ENCODE assay signal across 11 cellular contexts in the genomic region with DNA sequence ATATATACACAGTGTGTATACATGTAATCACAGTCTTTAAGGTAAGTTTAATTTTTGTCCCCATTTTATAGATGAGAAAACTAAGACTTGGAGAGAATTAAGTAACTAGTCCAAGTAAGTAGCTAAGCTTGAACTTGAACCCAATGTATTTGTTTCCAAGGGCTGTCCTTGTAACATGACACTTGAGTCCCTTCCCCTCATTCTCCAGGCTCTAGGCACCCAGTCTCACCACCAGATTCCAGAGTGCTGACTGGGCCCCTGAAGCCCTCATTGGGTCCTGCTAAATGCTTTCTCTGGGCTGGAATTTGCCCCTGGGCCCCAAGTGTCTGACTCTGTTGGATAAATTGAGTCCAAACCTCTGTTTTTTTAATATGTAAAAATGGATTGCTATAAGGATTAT. TPM values are rescaled to one million over a fixed set of nuclear protein-coding genes. Genes with fewer than 3 reads are reported as not detected.
DNase-seq lines count a peak whose midpoint lies in the region; ATAC-seq, FAIRE-seq and TF ChIP-seq lines count a peak whose summit lies in the region.
"Had no signal": no experiment of that assay in that cellular context is flagged by ENCODE, and none has a peak within 500 bp of the region (broad histone marks: within the 10 kb centered on the region; RNA-seq: fewer than 3 reads in every experiment).

No MANE protein-coding gene starts in this region.

- peak overlapping the region; percentile 18 for H3K4ac ChIP-seq in H1 (replicated peaks; ENCODE audit: insufficient read length, low read depth, low read length)

- DNase-seq in DMS53 treated with DMSO at 0.1 percent for 48 hours (lab: John Stamatoyannopoulos, UW; ENCODE audit: unreplicated experiment) (peak; percentile 9), NCI-H226 (peak; percentile 87), H1 (ENCODE audit: low read depth in 1 of 2, low spot score in 2 of 2) (peak in 1 of 2 experiments; percentile 73), T-helper 9 cell (no peak)
- DNase-seq in naive thymus-derived CD8-positive, alpha-beta T cell: no peak
- DNase-seq: activated naive CD4-positive, alpha-beta T cell treated with anti-CD3 and anti-CD28 coated beads, Interleukin-2, amount 10 ng/mL, durations not matched to agents 7 days and 5 days; OCI-M1 had no signal

- H3K9ac ChIP-seq in H1 (replicated peaks in 1 of 4; ENCODE audit: extremely low read depth in 1 of 4, low read depth in 3 of 4, low read length in 3 of 4): no peak overlapping the region; a peak in 1 of 7 replicates

- H3K27ac Mint-ChIP-seq in naive thymus-derived CD8-positive, alpha-beta T cell: no peak overlapping the region
- H3K27ac Mint-ChIP-seq: activated naive CD4-positive, alpha-beta T cell treated with anti-CD3 and anti-CD28 coated beads, Interleukin-2, amount 10 ng/mL, durations not matched to agents 7 days and 5 days had no signal

- TF ChIP-seq CTCF in H1 (IDR thresholded peaks at IDR 0.05; ENCODE audit: control extremely low read depth in 1 of 3, insufficient read depth in 1 of 3, low read depth in 1 of 3, low read length in 3 of 3): no peak

- no peak overlapping the region for H4K5ac ChIP-seq in H1 (ENCODE audit: insufficient read length, low read depth, low read length)

- H2AFZ ChIP-seq in H1 (ENCODE audit: low read length): no peak overlapping the region

- POLR2A ChIA-PET in H1 (lab: Charles Lee; ENCODE audit: partially characterized antibody): interaction anchor here (2.5 to 5.5 kb wide), 5 partner anchors 11 to 45 kb away, joined by 9 to 129 read pairs (median 10); partner anchors contain the start of gene ADM
- POLR2A ChIA-PET in naive thymus-derived CD8-positive, alpha-beta T cell (lab: Charles Lee): no interaction called here

- no peaks in the 10 kb centered on the region for H3K36me3 Mint-ChIP-seq in naive thymus-derived CD8-positive, alpha-beta T cell
- H3K36me3 Mint-ChIP-seq: activated naive CD4-positive, alpha-beta T cell treated with anti-CD3 and anti-CD28 coated beads, Interleukin-2, amount 10 ng/mL, durations not matched to agents 7 days and 5 days had no signal

- no peaks in the 10 kb centered on the region for H4K20me1 ChIP-seq in H1 (replicated peaks in 1 of 2; ENCODE audit: control insufficient read depth in 1 of 2, insufficient read depth in 2 of 2, low read length in 2 of 2)

- ATAC-seq in HG02678 (IDR thresholded peaks at IDR 0.05; ENCODE audit: unreplicated experiment) (no peak), GM18868 (IDR thresholded peaks at IDR 0.05; ENCODE audit: unreplicated experiment) (no peak)
- ATAC-seq in naive thymus-derived CD8-positive, alpha-beta T cell: no peak

- peak overlapping the region; percentile 89 for H2BK5ac ChIP-seq in H1 (ENCODE audit: low read depth, low read length)

- no peaks in the 10 kb centered on the region; a peak in 1 of 7 replicates for H3K27me3 ChIP-seq in H1 (replicated peaks in 1 of 4; ENCODE audit: control insufficient read depth in 3 of 4, extremely low read depth in 1 of 4, insufficient read depth in 3 of 4, low read length in 3 of 4)

- H3K27ac ChIP-seq in H1 (ENCODE audit: low read depth, low read length) (peak overlapping the region; percentile 67; the same call in 1 of the 2 replicates), mesodermal cell (ENCODE audit: low read depth, low read length, severe bottlenecking) (peak overlapping the region; percentile 71)

- peak overlapping the region in 1 of 4 experiments; percentile 6; a peak in 1 of 8 replicates for H3K4me3 ChIP-seq in H1 (ENCODE audit: extremely low read depth in 1 of 4, insufficient read depth in 2 of 4, low read depth in 3 of 4, low read length in 4 of 4)
- H3K4me3 ChIP-seq in mesodermal cell (ENCODE audit: extremely low read depth, insufficient read depth, low read length, poor library complexity, severe bottlenecking): no peak overlapping the region

- TF ChIP-seq RAD21 in H1 (IDR thresholded peaks at IDR 0.05 in 1 of 2, conservative IDR thresholded peaks at IDR 0.05 in 1 of 2; ENCODE audit: low read depth in 2 of 2, low read length in 2 of 2): no peak

- H3K56ac ChIP-seq in H1 (replicated peaks; ENCODE audit: insufficient read length, low read depth, low read length): no peak overlapping the region

- H4K91ac ChIP-seq in H1 (replicated peaks; ENCODE audit: insufficient read length, low read length): peak overlapping the region; percentile 23

- H3K4me1 ChIP-seq in H1 (replicated peaks in 1 of 4; ENCODE audit: control insufficient read depth in 3 of 4, insufficient read depth in 4 of 4, low read length in 3 of 4) (peaks cover 5 to 25% (median 16%) of the 10 kb centered on the region in 4 experiments; a peak in 6 of 7 replicates), mesodermal cell (ENCODE audit: control insufficient read depth, insufficient read depth, low read length, poor library complexity, severe bottlenecking) (peaks cover 20% of the 10 kb centered on the region)

- no peaks in the 10 kb centered on the region for H3K79me2 ChIP-seq in H1 (ENCODE audit: control insufficient read depth in 1 of 2, insufficient read depth in 2 of 2, low read length in 2 of 2)

- no peak overlapping the region for H3K18ac ChIP-seq in H1 (ENCODE audit: extremely low read depth, low read length)

- peak overlapping the region; percentile 69 for H2BK120ac ChIP-seq in H1 (replicated peaks; ENCODE audit: low read depth, low read length)

- no peak overlapping the region for H3K4me3 Mint-ChIP-seq in naive thymus-derived CD8-positive, alpha-beta T cell
- H3K4me3 Mint-ChIP-seq: activated naive CD4-positive, alpha-beta T cell treated with anti-CD3 and anti-CD28 coated beads, Interleukin-2, amount 10 ng/mL, durations not matched to agents 7 days and 5 days had no signal

- H3K9me3 Mint-ChIP-seq in naive thymus-derived CD8-positive, alpha-beta T cell: no peaks in the 10 kb centered on the region
- H3K9me3 Mint-ChIP-seq: activated naive CD4-positive, alpha-beta T cell treated with anti-CD3 and anti-CD28 coated beads, Interleukin-2, amount 10 ng/mL, durations not matched to agents 7 days and 5 days had no signal

- no peak overlapping the region for H3K23ac ChIP-seq in H1 (ENCODE audit: insufficient read length)

- H2AK5ac ChIP-seq in H1 (ENCODE audit: low read depth, low read length): no peak overlapping the region

- H2BK12ac ChIP-seq in H1 (ENCODE audit: low read depth, low read length): peak overlapping the region; percentile 1; the same call in 1 of the 2 replicates

- no peaks in the 10 kb centered on the region for H3K4me1 Mint-ChIP-seq in naive thymus-derived CD8-positive, alpha-beta T cell
- H3K4me1 Mint-ChIP-seq: activated naive CD4-positive, alpha-beta T cell treated with anti-CD3 and anti-CD28 coated beads, Interleukin-2, amount 10 ng/mL, durations not matched to agents 7 days and 5 days had no signal

- TF ChIP-seq POLR2A in H1 (IDR thresholded peaks at IDR 0.05; ENCODE audit: control extremely low read depth in 1 of 2, low read depth in 2 of 2, low read length in 2 of 2): no peak

- no peak for TF ChIP-seq EP300 in H1 (IDR thresholded peaks at IDR 0.05; ENCODE audit: borderline replicate concordance in 1 of 2, low read depth in 2 of 2, low read length in 2 of 2)

- no peak overlapping the region for H2BK20ac ChIP-seq in H1 (ENCODE audit: low read length)

- H3K79me1 ChIP-seq in H1 (ENCODE audit: low read depth, low read length): no peaks in the 10 kb centered on the region

- H3K4me2 ChIP-seq in H1 (ENCODE audit: insufficient read depth in 1 of 2, low read depth in 2 of 2, low read length in 2 of 2): peak overlapping the region; percentile 17 to 19; a peak in 3 of 4 replicates

- FAIRE-seq in H1 (lab: Jason Lieb, UNC): no peak
- FAIRE-seq: D721Med had no signal

- no peak overlapping the region for H4K8ac ChIP-seq in H1 (ENCODE audit: extremely low read depth, insufficient read depth, low read length)

- H3K27me3 Mint-ChIP-seq in naive thymus-derived CD8-positive, alpha-beta T cell: peaks cover 4 to 11% (median 4%) of the 10 kb centered on the region in 5 donors

- no peaks in the 10 kb centered on the region; a peak in 1 of 8 replicates for H3K36me3 ChIP-seq in H1 (ENCODE audit: control insufficient read depth in 2 of 4, insufficient read depth in 4 of 4, low read length in 3 of 4)
- H3K36me3 ChIP-seq in mesodermal cell (ENCODE audit: control insufficient read depth, insufficient read depth, low read length): no peaks in the 10 kb centered on the region

- no peak overlapping the region for H3K14ac ChIP-seq in H1 (ENCODE audit: insufficient read length)

- H2BK15ac ChIP-seq in H1 (ENCODE audit: low read length): no peak overlapping the region

- H3K9me3 ChIP-seq in H1 (ENCODE audit: insufficient read depth in 2 of 2, low read depth in 1 of 2, low read length in 1 of 2) (no peaks in the 10 kb centered on the region), mesodermal cell (ENCODE audit: control insufficient read depth, low read length) (no peaks in the 10 kb centered on the region)

- H3K23me2 ChIP-seq in H1 (ENCODE audit: low read depth, low read length): no peaks in the 10 kb centered on the region

- CTCF ChIA-PET in H1 (lab: Charles Lee; ENCODE audit: partially characterized antibody): interaction anchor here (0.8 to 6.3 kb wide), 5 partner anchors 9 to 47 kb away, joined by 3 to 53 read pairs (median 4); no protein-coding TSS in a partner anchor

RNA-seq across cellular contexts. Expression of gene ADM, which starts 45.5 kb away (rescaled TPM):
- total RNA-seq in H1 (2021; fragmentation: NEBNext Ultra II Directional; extraction: Animal tissue kit (Norgen Biotek cat#: 25700)): 92.2 and 94.1 TPM in 2 replicates
- polyA plus RNA-seq in H1 (2011; rRNA removed): 95.6 and 169 TPM in 2 replicates
- 168 TPM for polyA plus RNA-seq in H1 (2011; cell fraction: cytosol; rRNA removed)
- polyA plus RNA-seq in H1 (2011; cell fraction: nucleus; rRNA removed): 272 TPM
- 123 to 199 TPM (median 136 TPM) in 4 replicates for polyA plus RNA-seq in H1 (2012, experiment 1 of 2)
- polyA plus RNA-seq in H1 (2012, experiment 2 of 2): 86.1 TPM
- polyA plus RNA-seq in H1 (2013, experiment 1 of 2): 89.5 TPM
- 118 TPM for polyA plus RNA-seq in H1 (2013, experiment 2 of 2)
- polyA minus RNA-seq in H1 (2011; rRNA and poly(A)+ RNA removed): 88.1 and 122 TPM in 2 replicates
- polyA minus RNA-seq in H1 (2011; cell fraction: cytosol; rRNA and poly(A)+ RNA removed): 66.8 TPM
- polyA minus RNA-seq in H1 (2011; cell fraction: nucleus; rRNA and poly(A)+ RNA removed): 175 TPM
- 7.7 TPM for polyA plus RNA-seq in mesodermal cell (2013, experiment 1 of 2)
- 7.3 TPM for polyA plus RNA-seq in mesodermal cell (2013, experiment 2 of 2)
- under 1 TPM; 0.77 to 0.91 TPM for total RNA-seq in naive thymus-derived CD8-positive, alpha-beta T cell
- polyA plus RNA-seq in naive thymus-derived CD8-positive, alpha-beta T cell: under 1 TPM in 1 of 3 donors, not detected in 2; 0.15 TPM

RNA-seq across cellular contexts. Expression of gene SBF2, which starts 56.3 kb away (rescaled TPM):
- total RNA-seq in H1 (2021; fragmentation: NEBNext Ultra II Directional; extraction: Animal tissue kit (Norgen Biotek cat#: 25700)): 50.5 and 54.1 TPM in 2 replicates
- polyA plus RNA-seq in H1 (2011; rRNA removed): 23.4 and 36.7 TPM in 2 replicates
- 37.3 TPM for polyA plus RNA-seq in H1 (2011; cell fraction: cytosol; rRNA removed)
- polyA plus RNA-seq in H1 (2011; cell fraction: nucleus; rRNA removed): 36.1 TPM
- polyA plus RNA-seq in H1 (2012, experiment 1 of 2): 33.3 to 38.8 TPM (median 37.1 TPM) in 4 replicates
- polyA plus RNA-seq in H1 (2012, experiment 2 of 2): 3.4 TPM
- 15.9 TPM for polyA plus RNA-seq in H1 (2013, experiment 1 of 2)
- 18.9 TPM for polyA plus RNA-seq in H1 (2013, experiment 2 of 2)
- 116 and 173 TPM in 2 replicates for polyA minus RNA-seq in H1 (2011; rRNA and poly(A)+ RNA removed)
- polyA minus RNA-seq in H1 (2011; cell fraction: cytosol; rRNA and poly(A)+ RNA removed): 44.3 TPM
- polyA minus RNA-seq in H1 (2011; cell fraction: nucleus; rRNA and poly(A)+ RNA removed): 129 TPM
- 34.6 TPM for polyA plus RNA-seq in mesodermal cell (2013, experiment 1 of 2)
- 28.7 TPM for polyA plus RNA-seq in mesodermal cell (2013, experiment 2 of 2)
- total RNA-seq in naive thymus-derived CD8-positive, alpha-beta T cell: 10 to 100 TPM; 14.2 to 14.6 TPM
- polyA plus RNA-seq in naive thymus-derived CD8-positive, alpha-beta T cell: 1 to 10 TPM; 2.0 to 4.9 (median 4.1) TPM

Comparison
In these comparisons a context has a peak if more than half of its experiments do, and no peak if none do; other contexts are left out.
1. DNase-seq: peak in DMS53 treated with DMSO at 0.1 percent for 48 hours (single experiment) and NCI-H226 (single experiment); none in naive thymus-derived CD8-positive, alpha-beta T cell (0 of 10) and T-helper 9 cell (single experiment).
2. RNA of gene ADM, which starts 45.5 kb away (total RNA-seq): 92.2 to 94.1 TPM in H1; 0.77 to 0.91 TPM in naive thymus-derived CD8-positive, alpha-beta T cell; every median in the first group is over 10 times any median in the second.